1 cellular context compared by ENCODE assay signal in genomic region chr17:61425682-61426481, GRCh38.
TF ChIP-seq lines count a peak whose summit lies in the region.

No MANE protein-coding gene starts in this region.

TF ChIP-seq in HepG2, 621 proteins besides CTCF, POLR2A, EP300 and RAD21 (continued from another document and continues in another):
- TF ChIP-seq IRF1 (CRISPR knock-in tag; IDR thresholded peaks at IDR 0.05; ENCODE audit: low read depth) (no peak), BORCS8-MEF2B (CRISPR knock-in tag; IDR thresholded peaks at IDR 0.05) (0 out of 2 replicates have a peak, but pooled peaks have one; percentile 68), MIXL1 (CRISPR knock-in tag; IDR thresholded peaks at IDR 0.05) (0 out of 2 replicates have a peak, but pooled peaks have one; percentile 34), PATZ1 (CRISPR knock-in tag; IDR thresholded peaks at IDR 0.05) (peak; percentile 39; the same call in 1 of the 2 replicates), DNMT3B (CRISPR knock-in tag; conservative IDR thresholded peaks at IDR 0.05) (no peak), MZF1 (CRISPR knock-in tag; IDR thresholded peaks at IDR 0.05; ENCODE audit: borderline replicate concordance) (no peak), RCOR2 (CRISPR knock-in tag; IDR thresholded peaks at IDR 0.05) (no peak; the same call in 1 of the 2 replicates), ZNF143 (CRISPR knock-in tag; IDR thresholded peaks at IDR 0.05) (no peak), NCOA2 (CRISPR knock-in tag; IDR thresholded peaks at IDR 0.05) (no peak), SMAD3 (CRISPR knock-in tag; IDR thresholded peaks at IDR 0.05) (no peak), NCOR1 (IDR thresholded peaks at IDR 0.05; ENCODE audit: borderline replicate concordance, low read length) (no peak), CBX5 (CRISPR knock-in tag; IDR thresholded peaks at IDR 0.05; ENCODE audit: borderline replicate concordance) (peak; percentile 40; the same call in 1 of the 2 replicates), ZNF496 (CRISPR knock-in tag; IDR thresholded peaks at IDR 0.05; ENCODE audit: insufficient replicate concordance) (no peak), FLYWCH1 (CRISPR knock-in tag; IDR thresholded peaks at IDR 0.05) (no peak), ZNF484 (CRISPR knock-in tag; IDR thresholded peaks at IDR 0.05; ENCODE audit: borderline replicate concordance, low read depth) (no peak), ATF7-NPFF (CRISPR knock-in tag; IDR thresholded peaks at IDR 0.05; ENCODE audit: low read depth) (no peak), RBM39 (IDR thresholded peaks at IDR 0.05; ENCODE audit: low read depth, low read length, poor library complexity, severe bottlenecking) (no peak), ZNF616 (CRISPR knock-in tag; IDR thresholded peaks at IDR 0.05; ENCODE audit: low read depth) (no peak), ASH2L (IDR thresholded peaks at IDR 0.05; ENCODE audit: insufficient read length, low read depth, low read length) (no peak), TBX2 (CRISPR knock-in tag; IDR thresholded peaks at IDR 0.05; ENCODE audit: borderline replicate concordance) (no peak), NFIC (IDR thresholded peaks at IDR 0.05; ENCODE audit: low read length) (no peak), ZNF432 (CRISPR knock-in tag; IDR thresholded peaks at IDR 0.05; ENCODE audit: borderline replicate concordance) (no peak), ZNF225 (CRISPR knock-in tag; IDR thresholded peaks at IDR 0.05) (peak; percentile 65; the same call in 1 of the 2 replicates), ZNF136 (CRISPR knock-in tag; IDR thresholded peaks at IDR 0.05; ENCODE audit: low read depth) (0 out of 2 replicates have a peak, but pooled peaks have one; percentile 23), CBX1 (IDR thresholded peaks at IDR 0.05; ENCODE audit: low read depth) (peak; percentile 40), KAT7 (CRISPR knock-in tag; IDR thresholded peaks at IDR 0.05; ENCODE audit: borderline replicate concordance) (0 out of 2 replicates have a peak, but pooled peaks have one; percentile 4), MTA3 (CRISPR knock-in tag; IDR thresholded peaks at IDR 0.05) (no peak), ZUFSP (CRISPR knock-in tag; IDR thresholded peaks at IDR 0.05; ENCODE audit: borderline replicate concordance) (no peak), SOX6 (IDR thresholded peaks at IDR 0.05) (no peak), SOX6 (CRISPR knock-in tag; IDR thresholded peaks at IDR 0.05) (peak; percentile 15), ZNF10 (CRISPR knock-in tag; IDR thresholded peaks at IDR 0.05; ENCODE audit: borderline replicate concordance, low read depth) (no peak), HINFP (CRISPR knock-in tag; IDR thresholded peaks at IDR 0.05; ENCODE audit: low read depth) (peak; percentile 69; the same call in 1 of the 2 replicates), ZFY (CRISPR knock-in tag; IDR thresholded peaks at IDR 0.05) (peak; percentile 75), ZNF772 (CRISPR knock-in tag; IDR thresholded peaks at IDR 0.05) (0 out of 2 replicates have a peak, but pooled peaks have one; percentile 48), PAX8 (CRISPR knock-in tag; IDR thresholded peaks at IDR 0.05; ENCODE audit: borderline replicate concordance) (no peak), ZMAT3 (CRISPR knock-in tag; conservative IDR thresholded peaks at IDR 0.05) (no peak), MTF2 (CRISPR knock-in tag; IDR thresholded peaks at IDR 0.05; ENCODE audit: borderline replicate concordance) (no peak), ISX (CRISPR knock-in tag; conservative IDR thresholded peaks at IDR 0.05) (no peak), ELF3 (CRISPR knock-in tag; IDR thresholded peaks at IDR 0.05) (peak; percentile 57; the same call in 1 of the 2 replicates), ZSCAN5A (CRISPR knock-in tag; IDR thresholded peaks at IDR 0.05; ENCODE audit: borderline replicate concordance) (no peak), ZNF24 (IDR thresholded peaks at IDR 0.05) (no peak), TFAP4 (IDR thresholded peaks at IDR 0.05; ENCODE audit: borderline replicate concordance, low read depth) (no peak), NKX3-1 (CRISPR knock-in tag; IDR thresholded peaks at IDR 0.05) (no peak)
- TF ChIP-seq, protein P1, sequence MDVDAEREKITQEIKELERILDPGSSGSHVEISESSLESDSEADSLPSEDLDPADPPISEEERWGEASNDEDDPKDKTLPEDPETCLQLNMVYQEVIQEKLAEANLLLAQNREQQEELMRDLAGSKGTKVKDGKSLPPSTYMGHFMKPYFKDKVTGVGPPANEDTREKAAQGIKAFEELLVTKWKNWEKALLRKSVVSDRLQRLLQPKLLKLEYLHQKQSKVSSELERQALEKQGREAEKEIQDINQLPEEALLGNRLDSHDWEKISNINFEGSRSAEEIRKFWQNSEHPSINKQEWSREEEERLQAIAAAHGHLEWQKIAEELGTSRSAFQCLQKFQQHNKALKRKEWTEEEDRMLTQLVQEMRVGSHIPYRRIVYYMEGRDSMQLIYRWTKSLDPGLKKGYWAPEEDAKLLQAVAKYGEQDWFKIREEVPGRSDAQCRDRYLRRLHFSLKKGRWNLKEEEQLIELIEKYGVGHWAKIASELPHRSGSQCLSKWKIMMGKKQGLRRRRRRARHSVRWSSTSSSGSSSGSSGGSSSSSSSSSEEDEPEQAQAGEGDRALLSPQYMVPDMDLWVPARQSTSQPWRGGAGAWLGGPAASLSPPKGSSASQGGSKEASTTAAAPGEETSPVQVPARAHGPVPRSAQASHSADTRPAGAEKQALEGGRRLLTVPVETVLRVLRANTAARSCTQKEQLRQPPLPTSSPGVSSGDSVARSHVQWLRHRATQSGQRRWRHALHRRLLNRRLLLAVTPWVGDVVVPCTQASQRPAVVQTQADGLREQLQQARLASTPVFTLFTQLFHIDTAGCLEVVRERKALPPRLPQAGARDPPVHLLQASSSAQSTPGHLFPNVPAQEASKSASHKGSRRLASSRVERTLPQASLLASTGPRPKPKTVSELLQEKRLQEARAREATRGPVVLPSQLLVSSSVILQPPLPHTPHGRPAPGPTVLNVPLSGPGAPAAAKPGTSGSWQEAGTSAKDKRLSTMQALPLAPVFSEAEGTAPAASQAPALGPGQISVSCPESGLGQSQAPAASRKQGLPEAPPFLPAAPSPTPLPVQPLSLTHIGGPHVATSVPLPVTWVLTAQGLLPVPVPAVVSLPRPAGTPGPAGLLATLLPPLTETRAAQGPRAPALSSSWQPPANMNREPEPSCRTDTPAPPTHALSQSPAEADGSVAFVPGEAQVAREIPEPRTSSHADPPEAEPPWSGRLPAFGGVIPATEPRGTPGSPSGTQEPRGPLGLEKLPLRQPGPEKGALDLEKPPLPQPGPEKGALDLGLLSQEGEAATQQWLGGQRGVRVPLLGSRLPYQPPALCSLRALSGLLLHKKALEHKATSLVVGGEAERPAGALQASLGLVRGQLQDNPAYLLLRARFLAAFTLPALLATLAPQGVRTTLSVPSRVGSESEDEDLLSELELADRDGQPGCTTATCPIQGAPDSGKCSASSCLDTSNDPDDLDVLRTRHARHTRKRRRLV (CRISPR knock-in tag; IDR thresholded peaks at IDR 0.05): no peak; the same call in 1 of the 2 replicates
- TF ChIP-seq, protein P2, sequence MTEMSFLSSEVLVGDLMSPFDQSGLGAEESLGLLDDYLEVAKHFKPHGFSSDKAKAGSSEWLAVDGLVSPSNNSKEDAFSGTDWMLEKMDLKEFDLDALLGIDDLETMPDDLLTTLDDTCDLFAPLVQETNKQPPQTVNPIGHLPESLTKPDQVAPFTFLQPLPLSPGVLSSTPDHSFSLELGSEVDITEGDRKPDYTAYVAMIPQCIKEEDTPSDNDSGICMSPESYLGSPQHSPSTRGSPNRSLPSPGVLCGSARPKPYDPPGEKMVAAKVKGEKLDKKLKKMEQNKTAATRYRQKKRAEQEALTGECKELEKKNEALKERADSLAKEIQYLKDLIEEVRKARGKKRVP (CRISPR knock-in tag; IDR thresholded peaks at IDR 0.05): no peak
- TF ChIP-seq, protein P3, sequence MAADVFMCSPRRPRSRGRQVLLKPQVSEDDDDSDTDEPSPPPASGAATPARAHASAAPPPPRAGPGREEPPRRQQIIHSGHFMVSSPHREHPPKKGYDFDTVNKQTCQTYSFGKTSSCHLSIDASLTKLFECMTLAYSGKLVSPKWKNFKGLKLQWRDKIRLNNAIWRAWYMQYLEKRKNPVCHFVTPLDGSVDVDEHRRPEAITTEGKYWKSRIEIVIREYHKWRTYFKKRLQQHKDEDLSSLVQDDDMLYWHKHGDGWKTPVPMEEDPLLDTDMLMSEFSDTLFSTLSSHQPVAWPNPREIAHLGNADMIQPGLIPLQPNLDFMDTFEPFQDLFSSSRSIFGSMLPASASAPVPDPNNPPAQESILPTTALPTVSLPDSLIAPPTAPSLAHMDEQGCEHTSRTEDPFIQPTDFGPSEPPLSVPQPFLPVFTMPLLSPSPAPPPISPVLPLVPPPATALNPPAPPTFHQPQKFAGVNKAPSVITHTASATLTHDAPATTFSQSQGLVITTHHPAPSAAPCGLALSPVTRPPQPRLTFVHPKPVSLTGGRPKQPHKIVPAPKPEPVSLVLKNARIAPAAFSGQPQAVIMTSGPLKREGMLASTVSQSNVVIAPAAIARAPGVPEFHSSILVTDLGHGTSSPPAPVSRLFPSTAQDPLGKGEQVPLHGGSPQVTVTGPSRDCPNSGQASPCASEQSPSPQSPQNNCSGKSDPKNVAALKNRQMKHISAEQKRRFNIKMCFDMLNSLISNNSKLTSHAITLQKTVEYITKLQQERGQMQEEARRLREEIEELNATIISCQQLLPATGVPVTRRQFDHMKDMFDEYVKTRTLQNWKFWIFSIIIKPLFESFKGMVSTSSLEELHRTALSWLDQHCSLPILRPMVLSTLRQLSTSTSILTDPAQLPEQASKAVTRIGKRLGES (CRISPR knock-in tag; IDR thresholded peaks at IDR 0.05; ENCODE audit: borderline replicate concordance): no peak
- TF ChIP-seq, protein P4, sequence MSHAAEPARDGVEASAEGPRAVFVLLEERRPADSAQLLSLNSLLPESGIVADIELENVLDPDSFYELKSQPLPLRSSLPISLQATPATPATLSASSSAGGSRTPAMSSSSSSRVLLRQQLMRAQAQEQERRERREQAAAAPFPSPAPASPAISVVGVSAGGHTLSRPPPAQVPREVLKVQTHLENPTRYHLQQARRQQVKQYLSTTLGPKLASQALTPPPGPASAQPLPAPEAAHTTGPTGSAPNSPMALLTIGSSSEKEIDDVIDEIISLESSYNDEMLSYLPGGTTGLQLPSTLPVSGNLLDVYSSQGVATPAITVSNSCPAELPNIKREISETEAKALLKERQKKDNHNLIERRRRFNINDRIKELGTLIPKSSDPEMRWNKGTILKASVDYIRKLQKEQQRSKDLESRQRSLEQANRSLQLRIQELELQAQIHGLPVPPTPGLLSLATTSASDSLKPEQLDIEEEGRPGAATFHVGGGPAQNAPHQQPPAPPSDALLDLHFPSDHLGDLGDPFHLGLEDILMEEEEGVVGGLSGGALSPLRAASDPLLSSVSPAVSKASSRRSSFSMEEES (CRISPR knock-in tag; IDR thresholded peaks at IDR 0.05): 0 out of 2 replicates have a peak, but pooled peaks have one; percentile 35
